20 cellular contexts compared by ENCODE assay signal in genomic region chr3:168060317-168060716, GRCh38. TPM values are rescaled to one million over a fixed set of nuclear protein-coding genes. Genes with fewer than 3 reads are reported as not detected.
A peak's percentile ranks its signal among the peaks of the same experiment; 100 is the strongest.
DNase-seq lines count a peak whose midpoint lies in the region; ATAC-seq, FAIRE-seq and TF ChIP-seq lines count a peak whose summit lies in the region.
"Had no signal": no experiment of that assay in that cellular context is flagged by ENCODE, and none has a peak within 500 bp of the region (broad histone marks: within the 10 kb centered on the region; RNA-seq: fewer than 3 reads in every experiment).

No MANE protein-coding gene starts in this region.

- H3K4me3 ChIP-seq in K562, result no peak overlapping the region
- H3K4me3 ChIP-seq: HAP-1 had no signal

- TF ChIP-seq CTCF in natural killer cell (IDR thresholded peaks at IDR 0.05), result no peak
- no peak for TF ChIP-seq CTCF in HFFc6 (IDR thresholded peaks at IDR 0.05)
- TF ChIP-seq CTCF in K562 (IDR thresholded peaks at IDR 0.05 in 2 of 3, conservative IDR thresholded peaks at IDR 0.05 in 1 of 3; ENCODE audit: insufficient read depth in 2 of 3, low read depth in 1 of 3, low read length in 3 of 3), result no peak

- no peaks in the 10 kb centered on the region for H4K20me1 ChIP-seq in K562 (replicated peaks; ENCODE audit: control insufficient read depth, insufficient read depth, low read length)

- POLR2A ChIA-PET in K562 (lab: Yijun Ruan, JAX), result no interaction called here

- H2AFZ ChIP-seq in K562 (ENCODE audit: low read depth, low read length), result no peak overlapping the region

- TF ChIP-seq EP300 in K562 (IDR thresholded peaks at IDR 0.05; ENCODE audit: low read length), result no peak

- no peak overlapping the region for H3K4me2 ChIP-seq in K562 (ENCODE audit: insufficient read depth, low read length)
- H3K4me2 ChIP-seq: KMS-11 had no signal

- no peak for TF ChIP-seq POLR2A in K562 (conservative IDR thresholded peaks at IDR 0.05)

- H3K9me3 Mint-ChIP-seq in natural killer cell treated with Interleukin-12 subunit alpha and Interleukin-12 subunit beta and Interleukin-15 and Interleukin-18, amount 100 ng/mL, for 72 hours, result no peaks in the 10 kb centered on the region
- H3K9me3 Mint-ChIP-seq in natural killer cell, result no peaks in the 10 kb centered on the region
- peaks cover 11% of the 10 kb centered on the region for H3K9me3 Mint-ChIP-seq in HFFc6
- no peaks in the 10 kb centered on the region for H3K9me3 Mint-ChIP-seq in activated naive CD4-positive, alpha-beta T cell treated with anti-CD3 and anti-CD28 coated beads, Interleukin-2, amount 10 ng/mL, durations not matched to agents 7 days and 5 days
- H3K9me3 Mint-ChIP-seq: CD8-positive, alpha-beta memory T cell had no signal

- CTCF ChIA-PET in K562 (lab: Yijun Ruan, JAX; ENCODE audit: low intra/inter-chr PET ratio), result no interaction called here
- CTCF ChIA-PET in activated naive CD4-positive, alpha-beta T cell treated with anti-CD3 and anti-CD28 coated beads, Interleukin-2, amount 10 ng/mL, durations not matched to agents 7 days and 5 days (lab: Charles Lee), result no interaction called here

- H3K27ac Mint-ChIP-seq in natural killer cell treated with Interleukin-12 subunit alpha and Interleukin-12 subunit beta and Interleukin-15 and Interleukin-18, amount 100 ng/mL, for 72 hours, result no peak overlapping the region
- H3K27ac Mint-ChIP-seq in natural killer cell, result no peak overlapping the region
- peak overlapping the region; percentile 39 for H3K27ac Mint-ChIP-seq in HFFc6
- no peak overlapping the region for H3K27ac Mint-ChIP-seq in activated naive CD4-positive, alpha-beta T cell treated with anti-CD3 and anti-CD28 coated beads, Interleukin-2, amount 10 ng/mL, durations not matched to agents 7 days and 5 days
- H3K27ac Mint-ChIP-seq: CD4-positive, CD25-positive, alpha-beta regulatory T cell; CD8-positive, alpha-beta memory T cell had no signal

- H3K4me1 Mint-ChIP-seq in natural killer cell treated with Interleukin-12 subunit alpha and Interleukin-12 subunit beta and Interleukin-15 and Interleukin-18, amount 100 ng/mL, for 72 hours (ENCODE audit: low read depth in 2 of 2), result peaks cover 20 to 37% of the 10 kb centered on the region in 2 donors
- H3K4me1 Mint-ChIP-seq in natural killer cell (peaks cover 20 to 35% of the 10 kb centered on the region in 2 donors), HFFc6 (ENCODE audit: low read depth) (peaks cover 79% of the 10 kb centered on the region)
- H3K4me1 Mint-ChIP-seq in activated naive CD4-positive, alpha-beta T cell treated with anti-CD3 and anti-CD28 coated beads, Interleukin-2, amount 10 ng/mL, durations not matched to agents 7 days and 5 days, result peaks cover 4% of the 10 kb centered on the region
- H3K4me1 Mint-ChIP-seq: CD4-positive, CD25-positive, alpha-beta regulatory T cell had no signal

- H3K9me1 ChIP-seq in K562 (ENCODE audit: control insufficient read depth, insufficient read depth, low read length), result no peaks in the 10 kb centered on the region

- H3K27me3 Mint-ChIP-seq in natural killer cell treated with Interleukin-12 subunit alpha and Interleukin-12 subunit beta and Interleukin-15 and Interleukin-18, amount 100 ng/mL, for 72 hours, result no peaks in the 10 kb centered on the region
- H3K27me3 Mint-ChIP-seq in natural killer cell (ENCODE audit: low read depth in 2 of 2), result no peaks in the 10 kb centered on the region
- no peaks in the 10 kb centered on the region for H3K27me3 Mint-ChIP-seq in HFFc6 (ENCODE audit: insufficient read depth)
- H3K27me3 Mint-ChIP-seq in activated naive CD4-positive, alpha-beta T cell treated with anti-CD3 and anti-CD28 coated beads, Interleukin-2, amount 10 ng/mL, durations not matched to agents 7 days and 5 days, result no peaks in the 10 kb centered on the region
- H3K27me3 Mint-ChIP-seq: CD4-positive, CD25-positive, alpha-beta regulatory T cell had no signal

- BruUV-seq in K562 (replicated peaks; lab: Mats Ljungman, UMichigan), result no TSS peak

- no peak for DNase-seq in natural killer cell treated with Interleukin-12 subunit alpha and Interleukin-12 subunit beta and Interleukin-15 and Interleukin-18, amount 100 ng/mL, for 72 hours (ENCODE audit: low spot score)
- DNase-seq in natural killer cell (no peak), HFFc6 (no peak), K562 (ENCODE audit: extremely low read depth in 1 of 4, low spot score in 3 of 4) (no peak)
- DNase-seq in activated naive CD4-positive, alpha-beta T cell treated with anti-CD3 and anti-CD28 coated beads, Interleukin-2, amount 10 ng/mL, durations not matched to agents 7 days and 5 days, result no peak
- DNase-seq: BE2C; C1 segment of cervical spinal cord; CD4-positive, CD25-positive, alpha-beta regulatory T cell; CD8-positive, alpha-beta memory T cell; COR-L47; DMS 273 treated with DMSO at 0.1 percent for 48 hours; DMS53; DND-41 had no signal

- intact Hi-C loops in natural killer cell (cut with micrococcal nuclease) (no loop called here), K562 (cut with micrococcal nuclease) (no loop called here)

- peak in 1 of 2 donors; percentile 38 for ATAC-seq in natural killer cell treated with Interleukin-12 subunit alpha and Interleukin-12 subunit beta and Interleukin-15 and Interleukin-18, amount 100 ng/mL, for 72 hours
- ATAC-seq in natural killer cell (no peak), K562 (no peak), GM21390 (IDR thresholded peaks at IDR 0.05; ENCODE audit: unreplicated experiment) (no peak)

- FAIRE-seq in K562 (lab: Jason Lieb, UNC), result no peak
- FAIRE-seq: G401.6, GM12892, H1, HTR-8/SVneo had no signal

- no peak for TF ChIP-seq RAD21 in K562 (CRISPR knock-in tag; conservative IDR thresholded peaks at IDR 0.05 in 1 of 2, IDR thresholded peaks at IDR 0.05 in 1 of 2)

- peak overlapping the region; percentile 69 for H3K4me3 Mint-ChIP-seq in natural killer cell treated with Interleukin-12 subunit alpha and Interleukin-12 subunit beta and Interleukin-15 and Interleukin-18, amount 100 ng/mL, for 72 hours
- H3K4me3 Mint-ChIP-seq in natural killer cell (no peak overlapping the region), HFFc6 (no peak overlapping the region)
- H3K4me3 Mint-ChIP-seq in activated naive CD4-positive, alpha-beta T cell treated with anti-CD3 and anti-CD28 coated beads, Interleukin-2, amount 10 ng/mL, durations not matched to agents 7 days and 5 days, result no peak overlapping the region
- H3K4me3 Mint-ChIP-seq: CD4-positive, CD25-positive, alpha-beta regulatory T cell had no signal

- WGBS in K562 (ENCODE audit: insufficient coverage, low coverage, missing lambda C conversion rate), result 90% methylated on average over 3 of the region's 3 CpGs

- peaks cover 78% of the 10 kb centered on the region for H3K79me2 ChIP-seq in K562 (ENCODE audit: control insufficient read depth, insufficient read depth, low read length)

- no peak overlapping the region for H3K27ac ChIP-seq in K562 (ENCODE audit: extremely low read depth, low read depth, low read length)
- H3K27ac ChIP-seq: KMS-11 had no signal

- peaks cover 10% of the 10 kb centered on the region; the same call in 1 of the 2 replicates for H3K9me3 ChIP-seq in K562 (replicated peaks; ENCODE audit: control insufficient read depth, insufficient read depth, low read depth, low read length)
- H3K9me3 ChIP-seq: BE2C had no signal

- H3K4me1 ChIP-seq in K562 (replicated peaks in 1 of 2; ENCODE audit: control insufficient read depth in 2 of 2, insufficient read depth in 2 of 2, low read length in 2 of 2), result no peaks in the 10 kb centered on the region
- H3K4me1 ChIP-seq: BE2C had no signal

- in situ Hi-C loops in K562 (cut with MboI), result no loop called here

- H3K36me3 ChIP-seq in K562 (ENCODE audit: control insufficient read depth, insufficient read depth, low read length), result peaks cover 3% of the 10 kb centered on the region; the same call in 1 of the 3 replicates
- H3K36me3 ChIP-seq: HAP-1 had no signal

- H3K36me3 Mint-ChIP-seq in natural killer cell treated with Interleukin-12 subunit alpha and Interleukin-12 subunit beta and Interleukin-15 and Interleukin-18, amount 100 ng/mL, for 72 hours, result peaks cover 2% of the 10 kb centered on the region
- H3K36me3 Mint-ChIP-seq in natural killer cell, result no peaks in the 10 kb centered on the region
- peaks cover 32% of the 10 kb centered on the region for H3K36me3 Mint-ChIP-seq in HFFc6 (ENCODE audit: low read depth)
- no peaks in the 10 kb centered on the region for H3K36me3 Mint-ChIP-seq in activated naive CD4-positive, alpha-beta T cell treated with anti-CD3 and anti-CD28 coated beads, Interleukin-2, amount 10 ng/mL, durations not matched to agents 7 days and 5 days
- H3K36me3 Mint-ChIP-seq: CD4-positive, CD25-positive, alpha-beta regulatory T cell; CD8-positive, alpha-beta memory T cell had no signal

- H3K27me3 ChIP-seq in K562 (ENCODE audit: control insufficient read depth in 2 of 2, insufficient read depth in 2 of 2, low read length in 2 of 2), result no peaks in the 10 kb centered on the region
- H3K27me3 ChIP-seq: BE2C had no signal

- no peak overlapping the region for H3K9ac ChIP-seq in K562 (ENCODE audit: insufficient read depth in 1 of 2, low read depth in 2 of 2, low read length in 2 of 2)
- H3K9ac ChIP-seq: KMS-11 had no signal

TF ChIP-seq in K562, 482 proteins besides CTCF, POLR2A, EP300 and RAD21 (continues in another document):
- TF ChIP-seq NCOA2 (IDR thresholded peaks at IDR 0.05; ENCODE audit: partially characterized antibody in 2 of 2) (no peak), ATF7 (IDR thresholded peaks at IDR 0.05) (0 out of 2 replicates have a peak, but pooled peaks have one; percentile 31)

RNA-seq across cellular contexts. Expression of gene GOLIM4, which starts 35.4 kb away (rescaled TPM):
- total RNA-seq in natural killer cell treated with Interleukin-12 subunit alpha and Interleukin-12 subunit beta and Interleukin-15 and Interleukin-18, amount 100 ng/mL, for 72 hours, result 10 to 100 TPM; 16.2 to 21.5 TPM
- 10 to 100 TPM; 13.7 to 17.9 (median 17.9) TPM for total RNA-seq in natural killer cell
- 100 to 1,000 TPM in 5 of 6 experiments, 10 to 100 TPM in 1; 99.8 to 141 (median 130) TPM for total RNA-seq in HFFc6 (2021; fragmentation: NEBNext Ultra II Directional; extraction: Animal tissue kit (Norgen Biotek cat#: 25700))
- 19.0 and 64.7 TPM in 2 replicates for total RNA-seq in K562 (2011; cell fraction: chromatin; rRNA removed; ENCODE audit: low replicate concordance)
- total RNA-seq in K562 (2011; cell fraction: nucleolus; rRNA removed), result 22.7 and 26.3 TPM in 2 replicates
- total RNA-seq in K562 (2011; cell fraction: nucleoplasm; rRNA removed), result 35.1 and 43.4 TPM in 2 replicates
- total RNA-seq in K562 (2014; rRNA removed), result 39.4 and 43.7 TPM in 2 replicates
- total RNA-seq in K562 (2014; rRNA removed; fragmentation: Illumina TruSeq; extraction: Trizol), result 31.9 and 36.8 TPM in 2 replicates
- total RNA-seq in K562 (2015; rRNA removed; fragmentation: Illumina TruSeq; extraction: Trizol), result 36.0 TPM in 2 replicates
- 27.0 and 29.2 TPM in 2 replicates for total RNA-seq in K562 (2021)
- polyA plus RNA-seq in K562 (2011; rRNA removed), result 9.3 and 12.8 TPM in 2 replicates
- 7.7 and 9.2 TPM in 2 replicates for polyA plus RNA-seq in K562 (2011; cell fraction: cytosol; rRNA removed)
- 16.0 and 16.9 TPM in 2 replicates for polyA plus RNA-seq in K562 (2011; cell fraction: nucleus; rRNA removed)
- polyA plus RNA-seq in K562 (2012), result 29.7 TPM in 2 replicates
- 32.6 and 37.5 TPM in 2 replicates for polyA plus RNA-seq in K562 (2014; fragmentation: Illumina TruSeq; extraction: Trizol)
- polyA plus RNA-seq in K562 (2014; fragmentation: Nextera tagmentation; extraction: Ambion mirVana), result 10 to 100 TPM; 11.3 to 12.0 TPM
- polyA plus RNA-seq in K562 (2014; rRNA removed), result 20.5 and 31.0 TPM in 2 replicates
- polyA minus RNA-seq in K562 (2011; rRNA and poly(A)+ RNA removed), result 41.7 and 56.2 TPM in 2 replicates
- polyA minus RNA-seq in K562 (2011; cell fraction: cytosol; rRNA and poly(A)+ RNA removed), result 17.6 and 25.5 TPM in 2 replicates
- polyA minus RNA-seq in K562 (2011; cell fraction: nucleus; rRNA and poly(A)+ RNA removed), result 21.0 and 36.3 TPM in 2 replicates
- polyA plus RNA-seq: CD4-positive, CD25-positive, alpha-beta regulatory T cell had no signal
